8 cellular contexts compared by ENCODE assay signal in genomic region chr10:112182808-112183328, GRCh38. TPM values are rescaled to one million over a fixed set of nuclear protein-coding genes. Genes with fewer than 3 reads are reported as not detected.
DNase-seq lines count a peak whose midpoint lies in the region; ATAC-seq and TF ChIP-seq lines count a peak whose summit lies in the region.

No MANE protein-coding gene starts in this region.

- TF ChIP-seq RAD21 in SK-N-SH (IDR thresholded peaks at IDR 0.05; ENCODE audit: low read length) = no peak

- CTCF ChIA-PET in SK-N-SH (lab: Yijun Ruan, JAX) (interaction anchor here (0.7 to 4.4 kb wide), 7 partner anchors 11 to 1107 kb away, joined by 3 to 35 read pairs (median 4); no protein-coding TSS in a partner anchor), WTC11 (lab: Charles Lee) (interaction anchor here (6.0 kb wide), 1 partner anchor 126 kb away, joined by 46 read pairs; no protein-coding TSS in a partner anchor)

- no peaks in the 10 kb centered on the region for H4K20me1 ChIP-seq in SK-N-SH (ENCODE audit: insufficient read depth)

- H3K36me3 ChIP-seq in SK-N-SH (replicated peaks in 1 of 2; ENCODE audit: control insufficient read depth in 1 of 2, insufficient read depth in 2 of 2, low read length in 1 of 2) (peaks cover 20 to 26% of the 10 kb centered on the region in 2 experiments), subcutaneous abdominal adipose tissue (ENCODE audit: control insufficient read depth in 5 of 5, insufficient read depth in 5 of 5, low read length in 5 of 5) (peaks cover 13 to 30% (median 25%) of the 10 kb centered on the region in 5 donors)

- H3K9ac ChIP-seq in SK-N-SH = peak overlapping the region; percentile 82
- peak overlapping the region; percentile 64 to 89 (median 85) for H3K9ac ChIP-seq in subcutaneous abdominal adipose tissue (ENCODE audit: low read length in 5 of 5)

- H3K27me3 ChIP-seq in SK-N-SH (ENCODE audit: insufficient read depth) (no peaks in the 10 kb centered on the region), subcutaneous abdominal adipose tissue (ENCODE audit: control insufficient read depth in 5 of 5, insufficient read depth in 4 of 5, low read length in 5 of 5) (no peaks in the 10 kb centered on the region)

- POLR2A ChIA-PET in SK-N-SH (lab: Yijun Ruan, JAX) (interaction anchor here (1.1 to 1.5 kb wide), 5 partner anchors 26 to 125 kb away, joined by 3 to 8 read pairs (median 6); no protein-coding TSS in a partner anchor), WTC11 (lab: Charles Lee) (no interaction called here)

- ATAC-seq in SK-N-SH treated with all-trans-retinoic acid at 6 μM for 48 hours (no peak), WTC11 (peak; percentile 39), HG02798 (IDR thresholded peaks at IDR 0.05; ENCODE audit: poor library complexity, unreplicated experiment) (no peak), GM19023 (IDR thresholded peaks at IDR 0.05; ENCODE audit: unreplicated experiment) (no peak)

- no peaks in the 10 kb centered on the region for H3F3A ChIP-seq in SK-N-SH (replicated peaks; ENCODE audit: insufficient read depth)

- H3K27ac ChIP-seq in SK-N-SH (ENCODE audit: low read depth in 2 of 2, low read length in 1 of 2) = peak overlapping the region in 1 of 2 experiments; percentile 90; a peak in 2 of 4 replicates
- peak overlapping the region; percentile 86 for H3K27ac ChIP-seq in subcutaneous abdominal adipose tissue (ENCODE audit: low read depth, low read length)

- no peaks in the 10 kb centered on the region for H3K9me2 ChIP-seq in SK-N-SH

- H3K9me3 Mint-ChIP-seq in WTC11 = peaks cover 19% of the 10 kb centered on the region

- H3K79me2 ChIP-seq in SK-N-SH (ENCODE audit: insufficient read depth) = peaks cover 7% of the 10 kb centered on the region; the same call in 1 of the 2 replicates

- H3K27me3 Mint-ChIP-seq in WTC11 (ENCODE audit: low read depth) = no peaks in the 10 kb centered on the region

- TF ChIP-seq CTCF in SK-N-SH (IDR thresholded peaks at IDR 0.05) (no peak), WTC11 (IDR thresholded peaks at IDR 0.05) (no peak)

- H3K4me1 ChIP-seq in SK-N-SH (ENCODE audit: control insufficient read depth in 1 of 2, insufficient read depth in 2 of 2, low read depth in 1 of 2, low read length in 1 of 2) (peaks cover 4 to 7% of the 10 kb centered on the region in 2 experiments; a peak in 2 of 4 replicates), subcutaneous abdominal adipose tissue (ENCODE audit: control insufficient read depth in 5 of 5, insufficient read depth in 5 of 5, low read length in 5 of 5) (peaks cover 10 to 71% (median 25%) of the 10 kb centered on the region in 5 donors)

- H2AFZ ChIP-seq in SK-N-SH (ENCODE audit: low read depth) = peak overlapping the region; percentile 93

- peak overlapping the region; percentile 95 for H3K4me3 Mint-ChIP-seq in WTC11

- WGBS in SK-N-SH (ENCODE audit: low lambda C conversion rate) = 54% methylated on average over 10 of the region's 10 CpGs

- H3K4me1 Mint-ChIP-seq in WTC11 = peaks cover 15% of the 10 kb centered on the region

- peaks cover 6% of the 10 kb centered on the region; the same call in 1 of the 2 replicates for H3K9me3 ChIP-seq in SK-N-SH
- H3K9me3 ChIP-seq in iPS-18c (ENCODE audit: control insufficient read depth, insufficient read depth, low read length) = no peaks in the 10 kb centered on the region
- H3K9me3 ChIP-seq in subcutaneous abdominal adipose tissue (ENCODE audit: control insufficient read depth in 5 of 5, low read length in 5 of 5) = no peaks in the 10 kb centered on the region

- peak overlapping the region; percentile 85 to 98 for H3K4me3 ChIP-seq in SK-N-SH (ENCODE audit: low read depth in 2 of 2, low read length in 1 of 2)
- peak overlapping the region; percentile 88 for H3K4me3 ChIP-seq in iPS-18c (ENCODE audit: insufficient read depth, low read depth, low read length)
- H3K4me3 ChIP-seq in subcutaneous abdominal adipose tissue (ENCODE audit: low read depth in 1 of 5, low read length in 5 of 5) = peak overlapping the region; percentile 77 to 98 (median 91)

- TF ChIP-seq EP300 in SK-N-SH (IDR thresholded peaks at IDR 0.05; ENCODE audit: borderline replicate concordance in 1 of 2, low read depth in 1 of 2, low read length in 1 of 2) = no peak

- H3K27ac Mint-ChIP-seq in WTC11 = peak overlapping the region; percentile 80

- peak overlapping the region; percentile 80 for H3K4me2 ChIP-seq in SK-N-SH

- H3K36me3 Mint-ChIP-seq in WTC11 = peaks cover 17% of the 10 kb centered on the region

- DNase-seq in SK-N-SH (no peak), WTC11 (ENCODE audit: low spot score) (no peak)
- no peak for DNase-seq in activated CD8-positive, alpha-beta memory T cell treated with anti-CD3 and anti-CD28 coated beads, Interleukin-2, amount 50 U/mL, for 48 hours

TF ChIP-seq in SK-N-SH, 30 proteins besides CTCF, POLR2A, EP300 and RAD21:
- TF ChIP-seq RCOR1 (IDR thresholded peaks at IDR 0.05; ENCODE audit: low read length) (no peak), FOXJ3 (CRISPR knock-in tag; IDR thresholded peaks at IDR 0.05) (no peak), YY1 (IDR thresholded peaks at IDR 0.05; ENCODE audit: low read depth) (no peak), RFX5 (IDR thresholded peaks at IDR 0.05; ENCODE audit: low read length) (no peak), JUND (IDR thresholded peaks at IDR 0.05) (no peak), NRF1 (IDR thresholded peaks at IDR 0.05; ENCODE audit: low read depth, low read length) (no peak), MXI1 (IDR thresholded peaks at IDR 0.05; ENCODE audit: low read depth, low read length) (no peak)

TF ChIP-seq in SK-N-SH treated with all-trans-retinoic acid at 6 μM for 48 hours, 23 proteins besides CTCF, POLR2A, EP300 and RAD21 (continues in another document):
- TF ChIP-seq, protein P1, sequence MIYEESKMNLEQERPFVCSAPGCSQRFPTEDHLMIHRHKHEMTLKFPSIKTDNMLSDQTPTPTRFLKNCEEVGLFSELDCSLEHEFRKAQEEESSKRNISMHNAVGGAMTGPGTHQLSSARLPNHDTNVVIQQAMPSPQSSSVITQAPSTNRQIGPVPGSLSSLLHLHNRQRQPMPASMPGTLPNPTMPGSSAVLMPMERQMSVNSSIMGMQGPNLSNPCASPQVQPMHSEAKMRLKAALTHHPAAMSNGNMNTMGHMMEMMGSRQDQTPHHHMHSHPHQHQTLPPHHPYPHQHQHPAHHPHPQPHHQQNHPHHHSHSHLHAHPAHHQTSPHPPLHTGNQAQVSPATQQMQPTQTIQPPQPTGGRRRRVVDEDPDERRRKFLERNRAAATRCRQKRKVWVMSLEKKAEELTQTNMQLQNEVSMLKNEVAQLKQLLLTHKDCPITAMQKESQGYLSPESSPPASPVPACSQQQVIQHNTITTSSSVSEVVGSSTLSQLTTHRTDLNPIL (CRISPR knock-in tag; IDR thresholded peaks at IDR 0.05; ENCODE audit: low read depth) = no peak
- TF ChIP-seq, protein P2, sequence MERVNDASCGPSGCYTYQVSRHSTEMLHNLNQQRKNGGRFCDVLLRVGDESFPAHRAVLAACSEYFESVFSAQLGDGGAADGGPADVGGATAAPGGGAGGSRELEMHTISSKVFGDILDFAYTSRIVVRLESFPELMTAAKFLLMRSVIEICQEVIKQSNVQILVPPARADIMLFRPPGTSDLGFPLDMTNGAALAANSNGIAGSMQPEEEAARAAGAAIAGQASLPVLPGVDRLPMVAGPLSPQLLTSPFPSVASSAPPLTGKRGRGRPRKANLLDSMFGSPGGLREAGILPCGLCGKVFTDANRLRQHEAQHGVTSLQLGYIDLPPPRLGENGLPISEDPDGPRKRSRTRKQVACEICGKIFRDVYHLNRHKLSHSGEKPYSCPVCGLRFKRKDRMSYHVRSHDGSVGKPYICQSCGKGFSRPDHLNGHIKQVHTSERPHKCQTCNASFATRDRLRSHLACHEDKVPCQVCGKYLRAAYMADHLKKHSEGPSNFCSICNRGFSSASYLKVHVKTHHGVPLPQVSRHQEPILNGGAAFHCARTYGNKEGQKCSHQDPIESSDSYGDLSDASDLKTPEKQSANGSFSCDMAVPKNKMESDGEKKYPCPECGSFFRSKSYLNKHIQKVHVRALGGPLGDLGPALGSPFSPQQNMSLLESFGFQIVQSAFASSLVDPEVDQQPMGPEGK (CRISPR knock-in tag; IDR thresholded peaks at IDR 0.05; ENCODE audit: borderline replicate concordance) = no peak

TF ChIP-seq in WTC11, 78 proteins besides CTCF, POLR2A, EP300 and RAD21 (continues in another document):
- TF ChIP-seq PRDM15 (CRISPR knock-in tag; IDR thresholded peaks at IDR 0.05) (no peak), ZMAT4 (CRISPR knock-in tag; IDR thresholded peaks at IDR 0.05) (no peak), SMAD3 (CRISPR knock-in tag; IDR thresholded peaks at IDR 0.05; ENCODE audit: borderline replicate concordance) (no peak)

RNA-seq across cellular contexts. Expression of gene GPAM, which starts 0.7 kb away (rescaled TPM):
- polyA plus RNA-seq in SK-N-SH (2012; rRNA removed) = 2.1 and 3.9 TPM in 2 replicates
- 3.4 and 3.9 TPM in 2 replicates for polyA plus RNA-seq in SK-N-SH (2012; cell fraction: cytosol; rRNA removed)
- polyA plus RNA-seq in SK-N-SH (2012; cell fraction: nucleus; rRNA removed) = 2.2 and 4.1 TPM in 2 replicates
- total RNA-seq in WTC11 (2021) = 10.7 to 12.2 TPM (median 11.3 TPM) in 3 replicates
